In genomic region chr6:79232696-79233462, GRCh38 we compare ENCODE assay signal across 8 cellular contexts. TPM values are rescaled to one million over a fixed set of nuclear protein-coding genes. Genes with fewer than 3 reads are reported as not detected.
DNase-seq lines count a peak whose midpoint lies in the region; ATAC-seq and TF ChIP-seq lines count a peak whose summit lies in the region.

No MANE protein-coding gene starts in this region.

- peak overlapping the region; percentile 82 for H3K9ac ChIP-seq in PC-3 (ENCODE audit: low read length)

- no peaks in the 10 kb centered on the region for H3K9me3 ChIP-seq in Caco-2
- no peaks in the 10 kb centered on the region for H3K9me3 ChIP-seq in PC-3 (ENCODE audit: low read length)
- no peaks in the 10 kb centered on the region for H3K9me3 ChIP-seq in osteoblast (ENCODE audit: low read depth, low read length)

- H3K27me3 Mint-ChIP-seq in Caco-2 (ENCODE audit: insufficient read depth, unreplicated experiment): no peaks in the 10 kb centered on the region
- peaks cover 3% of the 10 kb centered on the region for H3K27me3 Mint-ChIP-seq in endothelial cell (ENCODE audit: unreplicated experiment)

- POLR2A ChIA-PET in Caco-2 (lab: Charles Lee): no interaction called here
- POLR2A ChIA-PET in PC-3 (lab: Charles Lee; ENCODE audit: unreplicated experiment): no interaction called here

- no peaks in the 10 kb centered on the region for H3F3A ChIP-seq in PC-3 (ENCODE audit: low read length, unreplicated experiment)

- H3K4me3 ChIP-seq in Caco-2 (ENCODE audit: low read depth, low read length): peak overlapping the region; percentile 66
- H3K4me3 ChIP-seq in PC-3 (ENCODE audit: low read length): peak overlapping the region; percentile 97
- H3K4me3 ChIP-seq in osteoblast (ENCODE audit: insufficient read depth, low read length): peak overlapping the region; percentile 98

- H3K36me3 ChIP-seq in Caco-2 (ENCODE audit: control insufficient read depth, insufficient read depth, low read length) (no peaks in the 10 kb centered on the region), PC-3 (ENCODE audit: low read depth, low read length) (no peaks in the 10 kb centered on the region), osteoblast (ENCODE audit: insufficient read depth, low read length) (no peaks in the 10 kb centered on the region)

- ATAC-seq in PC-3: no peak
- ATAC-seq in HG02884 (IDR thresholded peaks at IDR 0.05; ENCODE audit: unreplicated experiment): no peak

- peak overlapping the region; percentile 92 for H2AFZ ChIP-seq in PC-3 (ENCODE audit: low read length)
- peak overlapping the region; percentile 99 for H2AFZ ChIP-seq in osteoblast (ENCODE audit: low read length)

- H3K27ac Mint-ChIP-seq in Caco-2 (ENCODE audit: unreplicated experiment) (peak overlapping the region; percentile 86), endothelial cell (ENCODE audit: unreplicated experiment) (peak overlapping the region; percentile 94)

- H4K20me1 ChIP-seq in PC-3 (ENCODE audit: low read length): no peaks in the 10 kb centered on the region
- no peaks in the 10 kb centered on the region for H4K20me1 ChIP-seq in osteoblast (ENCODE audit: insufficient read depth, low read length)

- no peaks in the 10 kb centered on the region for H3K9me2 ChIP-seq in PC-3 (replicated peaks; ENCODE audit: low read length)

- H3K79me2 ChIP-seq in PC-3 (ENCODE audit: low read length): peaks cover 64% of the 10 kb centered on the region
- peaks cover 22% of the 10 kb centered on the region for H3K79me2 ChIP-seq in osteoblast (ENCODE audit: insufficient read depth, low read length)

- H3K9me3 Mint-ChIP-seq in Caco-2 (ENCODE audit: unreplicated experiment) (no peaks in the 10 kb centered on the region), endothelial cell (ENCODE audit: unreplicated experiment) (no peaks in the 10 kb centered on the region)

- intact Hi-C loops in Caco-2 (cut with micrococcal nuclease; ENCODE audit: unreplicated experiment): loop anchor here (1.0 to 10.0 kb wide), 4 partner anchors 9 to 632 kb away; partner anchors contain the start of gene LCA5
- intact Hi-C loops in PC-3 (cut with micrococcal nuclease): loop anchor here (2.0 to 5.0 kb wide), 2 partner anchors 154 to 439 kb away; partner anchors contain the start of gene PHIP

- H3K4me2 ChIP-seq in PC-3 (ENCODE audit: low read length) (peak overlapping the region; percentile 95), osteoblast (ENCODE audit: insufficient read depth, low read length) (peak overlapping the region; percentile 99)

- H3K4me3 Mint-ChIP-seq in Caco-2 (ENCODE audit: unreplicated experiment) (peak overlapping the region; percentile 85), endothelial cell (ENCODE audit: unreplicated experiment) (peak overlapping the region; percentile 95)

- DNase-seq in Caco-2 (no peak), PC-3 (no peak), endothelial cell (ENCODE audit: low spot score) (no peak), osteoblast (ENCODE audit: insufficient read length, low spot score, missing footprints) (no peak), 8988T (no peak), RKO (ENCODE audit: low spot score) (no peak), NCI-H345 (lab: John Stamatoyannopoulos, UW) (no peak)

- H3K27me3 ChIP-seq in Caco-2 (replicated peaks; ENCODE audit: control insufficient read depth, insufficient read depth, low read length): no peaks in the 10 kb centered on the region
- H3K27me3 ChIP-seq in PC-3 (ENCODE audit: low read length): no peaks in the 10 kb centered on the region
- H3K27me3 ChIP-seq in osteoblast (ENCODE audit: insufficient read depth, low read length): no peaks in the 10 kb centered on the region

- H3K27ac ChIP-seq in PC-3 (ENCODE audit: low read length): no peak overlapping the region
- peak overlapping the region; percentile 84 for H3K27ac ChIP-seq in osteoblast (ENCODE audit: low read depth, low read length)

- H3K36me3 Mint-ChIP-seq in Caco-2 (ENCODE audit: insufficient read depth, unreplicated experiment) (peaks cover 20% of the 10 kb centered on the region), endothelial cell (ENCODE audit: low read depth, unreplicated experiment) (no peaks in the 10 kb centered on the region)

- peaks cover 30% of the 10 kb centered on the region for H3K4me1 ChIP-seq in Caco-2
- H3K4me1 ChIP-seq in PC-3 (ENCODE audit: insufficient read depth, low read length): peaks cover 23% of the 10 kb centered on the region
- no peaks in the 10 kb centered on the region for H3K4me1 ChIP-seq in osteoblast (ENCODE audit: insufficient read depth, low read length)

- H3K4me1 Mint-ChIP-seq in Caco-2 (ENCODE audit: low read depth, unreplicated experiment): peaks cover 34% of the 10 kb centered on the region
- H3K4me1 Mint-ChIP-seq in endothelial cell (ENCODE audit: unreplicated experiment): peaks cover 15% of the 10 kb centered on the region

- CTCF ChIA-PET in Caco-2 (lab: Charles Lee) (interaction anchor here (0.7 kb wide), 1 partner anchor 173 kb away, joined by 3 read pairs; no protein-coding TSS in a partner anchor), PC-3 (lab: Charles Lee) (no interaction called here)

- no TSS peak for BruUV-seq in Caco-2 (replicated peaks; lab: Mats Ljungman, UMichigan)
- BruUV-seq in PC-3 (replicated peaks; lab: Mats Ljungman, UMichigan): no TSS peak

- TF ChIP-seq CTCF in Caco-2 (IDR thresholded peaks at IDR 0.05; ENCODE audit: insufficient read depth in 1 of 2, low read depth in 1 of 2, low read length in 1 of 2, severe bottlenecking in 1 of 2, unreplicated experiment in 1 of 2) (no peak), PC-3 (conservative IDR thresholded peaks at IDR 0.05; ENCODE audit: low read depth, low read length) (no peak), endothelial cell (IDR thresholded peaks at IDR 0.05; ENCODE audit: unreplicated experiment) (no peak), osteoblast (IDR thresholded peaks at IDR 0.05; ENCODE audit: extremely low read depth, low read depth, low read length) (no peak)

RNA-seq across cellular contexts. Expression of gene HMGN3, which starts 1.6 kb away (rescaled TPM):
- total RNA-seq in Caco-2 (2022): 246 and 251 TPM in 2 replicates
- total RNA-seq in PC-3 (2014; rRNA removed): 101 and 113 TPM in 2 replicates
- 98.2 TPM for total RNA-seq in endothelial cell (ENCODE audit: unreplicated experiment)
- 12.7 and 13.4 TPM in 2 replicates for total RNA-seq in osteoblast
